In the genomic region with DNA sequence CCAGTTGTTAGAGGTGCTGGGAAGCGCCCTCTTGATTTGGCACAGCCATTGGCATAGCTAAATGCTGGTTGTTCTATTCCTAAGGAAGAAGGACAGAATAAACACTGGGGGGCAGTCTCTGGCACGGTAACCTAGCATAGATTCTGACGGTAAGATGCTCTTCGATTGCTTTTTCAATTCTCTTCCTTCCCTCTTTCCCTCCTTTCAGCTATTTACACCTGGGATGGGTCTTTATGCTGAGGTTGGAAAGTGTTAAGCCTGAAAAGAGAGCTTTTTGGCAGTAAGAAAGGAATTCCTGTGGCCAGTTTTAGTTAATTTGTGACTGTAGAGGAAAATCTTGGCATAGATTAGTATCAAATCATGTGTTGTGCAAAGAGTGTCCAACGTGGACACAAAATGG, we compare ENCODE assay signal across 9 cellular contexts.
DNase-seq lines count a peak whose midpoint lies in the region; ATAC-seq and TF ChIP-seq lines count a peak whose summit lies in the region.
"Had no signal": no experiment of that assay in that cellular context is flagged by ENCODE, and none has a peak within 500 bp of the region (broad histone marks: within the 10 kb centered on the region; RNA-seq: fewer than 3 reads in every experiment).

No MANE protein-coding gene starts in this region.

- H3K4me1 Mint-ChIP-seq in natural killer cell: no peaks in the 10 kb centered on the region
- H3K4me1 Mint-ChIP-seq in natural killer cell treated with Interleukin-12 subunit alpha and Interleukin-12 subunit beta and Interleukin-15 and Interleukin-18, amount 100 ng/mL, for 72 hours (ENCODE audit: low read depth in 2 of 2): no peaks in the 10 kb centered on the region

- no peak overlapping the region for H3K27ac Mint-ChIP-seq in natural killer cell
- H3K27ac Mint-ChIP-seq in natural killer cell treated with Interleukin-12 subunit alpha and Interleukin-12 subunit beta and Interleukin-15 and Interleukin-18, amount 100 ng/mL, for 72 hours: no peak overlapping the region

- no peaks in the 10 kb centered on the region for H3K36me3 Mint-ChIP-seq in natural killer cell
- no peaks in the 10 kb centered on the region for H3K36me3 Mint-ChIP-seq in natural killer cell treated with Interleukin-12 subunit alpha and Interleukin-12 subunit beta and Interleukin-15 and Interleukin-18, amount 100 ng/mL, for 72 hours

- TF ChIP-seq CTCF in natural killer cell (IDR thresholded peaks at IDR 0.05): peak; percentile 54
- peak; percentile 7 for TF ChIP-seq CTCF in fibroblast of pulmonary artery (IDR thresholded peaks at IDR 0.05; ENCODE audit: low read length, missing control alignments)

- no peak overlapping the region for H3K4me3 ChIP-seq in fibroblast of pulmonary artery (replicated peaks; ENCODE audit: low read depth, low read length)

- H3K4me3 Mint-ChIP-seq in natural killer cell: no peak overlapping the region
- no peak overlapping the region for H3K4me3 Mint-ChIP-seq in natural killer cell treated with Interleukin-12 subunit alpha and Interleukin-12 subunit beta and Interleukin-15 and Interleukin-18, amount 100 ng/mL, for 72 hours

- in situ Hi-C loops in KBM-7 (cut with MboI; ENCODE audit: low pct_unique_long_range_greater_than_20kb, low sequenced_read_pairs): no loop called here

- ATAC-seq in natural killer cell (peak; percentile 43 to 77 (median 62)), GM21723 (IDR thresholded peaks at IDR 0.05; ENCODE audit: unreplicated experiment) (no peak)
- no peak for ATAC-seq in natural killer cell treated with Interleukin-12 subunit alpha and Interleukin-12 subunit beta and Interleukin-15 and Interleukin-18, amount 100 ng/mL, for 72 hours

- peaks cover 22 to 58% of the 10 kb centered on the region in 2 donors for H3K27me3 Mint-ChIP-seq in natural killer cell (ENCODE audit: low read depth in 2 of 2)
- peaks cover 21 to 36% of the 10 kb centered on the region in 2 donors for H3K27me3 Mint-ChIP-seq in natural killer cell treated with Interleukin-12 subunit alpha and Interleukin-12 subunit beta and Interleukin-15 and Interleukin-18, amount 100 ng/mL, for 72 hours

- DNase-seq in natural killer cell: no peak
- no peak for DNase-seq in natural killer cell treated with Interleukin-12 subunit alpha and Interleukin-12 subunit beta and Interleukin-15 and Interleukin-18, amount 100 ng/mL, for 72 hours (ENCODE audit: low spot score)
- peak; percentile 31 for DNase-seq in NCI-H226
- peak; percentile 5 for DNase-seq in fibroblast of pulmonary artery (ENCODE audit: low read depth)
- peak; percentile 71 for DNase-seq in superior temporal gyrus (ENCODE audit: extremely low spot score)
- DNase-seq in 8988T: no peak
- DNase-seq in KBM-7: no peak
- DNase-seq: GDM1 had no signal

- H3K9me3 Mint-ChIP-seq in natural killer cell: no peaks in the 10 kb centered on the region
- H3K9me3 Mint-ChIP-seq in natural killer cell treated with Interleukin-12 subunit alpha and Interleukin-12 subunit beta and Interleukin-15 and Interleukin-18, amount 100 ng/mL, for 72 hours: no peaks in the 10 kb centered on the region

- intact Hi-C loops in natural killer cell (cut with micrococcal nuclease): loop anchor here (1.0 kb wide), 1 partner anchor 202 kb away; no protein-coding TSS in a partner anchor

Comparison
In these comparisons a context has a peak if more than half of its experiments do, and no peak if none do; other contexts are left out.
1. ATAC-seq: peak in natural killer cell (3 of 3); none in natural killer cell treated with Interleukin-12 subunit alpha and Interleukin-12 subunit beta and Interleukin-15 and Interleukin-18, amount 100 ng/mL, for 72 hours (0 of 2) and GM21723 (single experiment).
2. DNase-seq: peak in NCI-H226 (single experiment), fibroblast of pulmonary artery (single experiment) and superior temporal gyrus (single experiment); none in natural killer cell (single experiment), natural killer cell treated with Interleukin-12 subunit alpha and Interleukin-12 subunit beta and Interleukin-15 and Interleukin-18, amount 100 ng/mL, for 72 hours (single experiment), 8988T (single experiment) and KBM-7 (single experiment).